ENCODE assay signal across 8 cellular contexts in the genomic region with DNA sequence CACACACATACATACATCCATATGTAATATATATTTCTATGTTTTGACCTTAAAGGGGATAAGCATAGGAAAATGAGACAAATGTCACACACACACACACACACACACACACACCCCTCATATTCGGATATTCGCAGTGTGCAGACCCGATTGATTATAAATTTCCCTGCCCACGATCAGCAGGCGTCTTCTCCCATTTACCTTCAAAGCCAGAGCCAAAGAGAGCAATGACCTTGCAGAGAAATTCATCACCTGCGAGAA. TPM values are rescaled to one million over a fixed set of nuclear protein-coding genes. Genes with fewer than 3 reads are reported as not detected.
DNase-seq lines count a peak whose midpoint lies in the region; ATAC-seq and TF ChIP-seq lines count a peak whose summit lies in the region.

No MANE protein-coding gene starts in this region.

- no peak overlapping the region; the same call in 1 of the 2 replicates for H2AFZ ChIP-seq in MM.1S (ENCODE audit: low read length)

- no peaks in the 10 kb centered on the region for H3K36me3 Mint-ChIP-seq in nephron progenitor cell (ENCODE audit: low read depth)

- peaks cover 35% of the 10 kb centered on the region for H3F3A ChIP-seq in MM.1S (ENCODE audit: insufficient read depth, low read length)

- H3K9me2 ChIP-seq in MM.1S (replicated peaks; ENCODE audit: insufficient read depth, low read length): no peaks in the 10 kb centered on the region

- H3K79me2 ChIP-seq in MM.1S (ENCODE audit: low read length): peaks cover 82% of the 10 kb centered on the region

- H4K20me1 ChIP-seq in MM.1S (ENCODE audit: insufficient read depth, low read length): no peaks in the 10 kb centered on the region

- no peak overlapping the region for H3K27ac Mint-ChIP-seq in nephron progenitor cell

- H3K4me1 ChIP-seq in BE2C: no peaks in the 10 kb centered on the region
- peaks cover 10% of the 10 kb centered on the region for H3K4me1 ChIP-seq in MM.1S (ENCODE audit: low read length)
- peaks cover 17% of the 10 kb centered on the region for H3K4me1 ChIP-seq in endocrine pancreas (ENCODE audit: control insufficient read depth, insufficient read depth, low read length)

- H3K27me3 ChIP-seq in BE2C: peaks cover 36% of the 10 kb centered on the region
- H3K27me3 ChIP-seq in MM.1S (replicated peaks; ENCODE audit: insufficient read depth, low read length): no peaks in the 10 kb centered on the region
- H3K27me3 ChIP-seq in endocrine pancreas (ENCODE audit: control insufficient read depth, insufficient read depth, low read length): no peaks in the 10 kb centered on the region

- ATAC-seq in HG03135 (IDR thresholded peaks at IDR 0.05; ENCODE audit: unreplicated experiment): no peak

- peaks cover 44% of the 10 kb centered on the region for H3K27me3 Mint-ChIP-seq in nephron progenitor cell (ENCODE audit: low read depth, poor library complexity)

- H3K4me3 Mint-ChIP-seq in nephron progenitor cell: peak overlapping the region; percentile 84

- peak overlapping the region; percentile 100 for H3K27ac ChIP-seq in MM.1S (ENCODE audit: low read length)

- H3K4me3 ChIP-seq in BE2C (ENCODE audit: low read depth, low read length) (peak overlapping the region; percentile 60), MM.1S (ENCODE audit: low read length) (peak overlapping the region; percentile 77), endocrine pancreas (ENCODE audit: control insufficient read depth, insufficient read depth, low read length) (peak overlapping the region; percentile 90)

- no peak for DNase-seq in BE2C
- no peak for DNase-seq in MM.1S
- DNase-seq in nephron progenitor cell: no peak
- DNase-seq in NCI-H2196 (lab: John Stamatoyannopoulos, UW; ENCODE audit: unreplicated experiment): no peak
- DNase-seq in NCI-H1417 treated with DMSO at 0.1 percent for 48 hours (lab: John Stamatoyannopoulos, UW): no peak
- DNase-seq in stimulated activated CD4-positive, alpha-beta T cell treated with anti-CD3 and anti-CD28 coated beads, Interleukin-4, amount 100 ng/mL, for 1 hour: no peak

- H3K36me3 ChIP-seq in BE2C: no peaks in the 10 kb centered on the region
- peaks cover 10% of the 10 kb centered on the region; the same call in 1 of the 2 replicates for H3K36me3 ChIP-seq in MM.1S (replicated peaks; ENCODE audit: insufficient read depth, low read length)
- H3K36me3 ChIP-seq in endocrine pancreas (ENCODE audit: control insufficient read depth, insufficient read depth, low read length): no peaks in the 10 kb centered on the region

- H3K9me3 ChIP-seq in BE2C: no peaks in the 10 kb centered on the region
- no peaks in the 10 kb centered on the region for H3K9me3 ChIP-seq in MM.1S (replicated peaks; ENCODE audit: insufficient read depth, low read length)
- no peaks in the 10 kb centered on the region for H3K9me3 ChIP-seq in endocrine pancreas (ENCODE audit: control insufficient read depth, low read length)

- H3K4me2 ChIP-seq in MM.1S (ENCODE audit: low read depth, low read length): peak overlapping the region; percentile 95; the same call in 1 of the 2 replicates

- no peaks in the 10 kb centered on the region for H3K9me3 Mint-ChIP-seq in nephron progenitor cell

- peaks cover 7% of the 10 kb centered on the region for H3K4me1 Mint-ChIP-seq in nephron progenitor cell

- H3K9ac ChIP-seq in MM.1S (ENCODE audit: low read length) (peak overlapping the region; percentile 96), endocrine pancreas (ENCODE audit: control insufficient read depth, insufficient read depth, low read length) (peak overlapping the region; percentile 55)

- TF ChIP-seq CTCF in BE2C (IDR thresholded peaks at IDR 0.05; ENCODE audit: low read depth, low read length) (no peak), MM.1S (IDR thresholded peaks at IDR 0.05; ENCODE audit: low read length) (no peak), nephron progenitor cell (IDR thresholded peaks at IDR 0.05) (no peak)

RNA-seq across cellular contexts. Expression of a gene that starts 0.5 kb away (rescaled TPM):
- polyA plus RNA-seq in BE2C (2012; ENCODE audit: insufficient read depth, insufficient read length, low read depth): 0.08 TPM
